In the genomic region with DNA sequence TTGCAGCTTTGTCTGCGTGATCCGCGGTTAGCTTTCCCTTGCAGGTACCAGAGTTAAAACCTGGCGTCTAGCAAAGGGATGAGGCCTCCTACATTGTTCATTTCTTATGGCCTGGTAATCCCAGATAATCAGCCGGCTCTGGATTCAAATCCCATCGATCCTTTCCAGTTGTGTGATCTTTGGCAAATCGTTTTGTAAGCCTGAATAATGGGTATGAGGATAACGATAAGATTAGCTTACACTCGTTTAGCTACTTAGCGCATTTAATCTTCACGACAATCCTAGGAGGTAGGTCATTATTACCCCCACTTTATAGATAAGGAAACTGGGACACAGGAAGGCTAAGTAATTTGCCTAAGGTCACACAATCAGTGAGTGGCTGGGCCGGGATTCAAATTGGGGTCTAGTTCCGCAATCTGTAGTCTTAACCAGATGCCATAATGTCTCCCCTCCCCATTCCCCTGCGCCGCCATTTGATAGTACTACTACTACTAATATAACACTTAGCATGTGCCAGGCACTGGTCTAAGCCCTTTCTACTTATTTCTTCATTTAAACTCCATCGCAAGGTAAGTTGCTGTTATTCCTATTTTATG, we compare ENCODE assay signal across 8 cellular contexts. TPM values are rescaled to one million over a fixed set of nuclear protein-coding genes. Genes with fewer than 3 reads are reported as not detected.
DNase-seq lines count a peak whose midpoint lies in the region; ATAC-seq and TF ChIP-seq lines count a peak whose summit lies in the region.

No MANE protein-coding gene starts in this region.

- H3K27ac Mint-ChIP-seq in activated CD4-positive, alpha-beta T cell treated with anti-CD3 and anti-CD28 coated beads, Interleukin-2, amount 10 ng/mL, durations not matched to agents 24 days and 14 days: peak overlapping the region; percentile 96
- H3K27ac Mint-ChIP-seq in stimulated activated memory B cell treated with anti-CD40 and anti-IgM and Interleukin-4, amounts not matched to agents 10 μg/mL and 1 μg/mL and 100 μg/mL, for 72 hours: peak overlapping the region; percentile 95

- TF ChIP-seq EP300 in ovary (IDR thresholded peaks at IDR 0.05): no peak

- H3K27ac ChIP-seq in SJSA1 (no peak overlapping the region), ovary (no peak overlapping the region)

- no peak for DNase-seq in activated CD4-positive, alpha-beta T cell treated with anti-CD3 and anti-CD28 coated beads, Interleukin-2, amount 10 ng/mL, durations not matched to agents 24 days and 14 days
- DNase-seq in activated CD4-positive, alpha-beta T cell treated with anti-CD3 and anti-CD28 coated beads for 48 hours: no peak
- DNase-seq in SJSA1 (ENCODE audit: low read depth in 1 of 2, low spot score in 2 of 2) (no peak), fibroblast of the aortic adventitia (ENCODE audit: low read depth) (no peak), glomerular visceral epithelial cell (ENCODE audit: extremely low spot score) (no peak), ovary (no peak)

- H3K4me3 Mint-ChIP-seq in activated CD4-positive, alpha-beta T cell treated with anti-CD3 and anti-CD28 coated beads, Interleukin-2, amount 10 ng/mL, durations not matched to agents 24 days and 14 days: peak overlapping the region; percentile 97
- peak overlapping the region; percentile 98 for H3K4me3 Mint-ChIP-seq in stimulated activated memory B cell treated with anti-CD40 and anti-IgM and Interleukin-4, amounts not matched to agents 10 μg/mL and 1 μg/mL and 100 μg/mL, for 72 hours

- H3K36me3 Mint-ChIP-seq in activated CD4-positive, alpha-beta T cell treated with anti-CD3 and anti-CD28 coated beads, Interleukin-2, amount 10 ng/mL, durations not matched to agents 24 days and 14 days (ENCODE audit: low read depth): peaks cover 19% of the 10 kb centered on the region
- H3K36me3 Mint-ChIP-seq in stimulated activated memory B cell treated with anti-CD40 and anti-IgM and Interleukin-4, amounts not matched to agents 10 μg/mL and 1 μg/mL and 100 μg/mL, for 72 hours: peaks cover 9% of the 10 kb centered on the region

- H3K9me3 Mint-ChIP-seq in activated CD4-positive, alpha-beta T cell treated with anti-CD3 and anti-CD28 coated beads, Interleukin-2, amount 10 ng/mL, durations not matched to agents 24 days and 14 days: no peaks in the 10 kb centered on the region
- no peaks in the 10 kb centered on the region for H3K9me3 Mint-ChIP-seq in stimulated activated memory B cell treated with anti-CD40 and anti-IgM and Interleukin-4, amounts not matched to agents 10 μg/mL and 1 μg/mL and 100 μg/mL, for 72 hours

- peak overlapping the region; percentile 50 for H3K4me3 ChIP-seq in SJSA1
- peak overlapping the region; percentile 70 for H3K4me3 ChIP-seq in fibroblast of the aortic adventitia (ENCODE audit: low read depth, low read length)
- no peak overlapping the region for H3K4me3 ChIP-seq in ovary

- intact Hi-C loops in activated CD4-positive, alpha-beta T cell treated with anti-CD3 and anti-CD28 coated beads, Interleukin-2, amount 10 ng/mL, durations not matched to agents 24 days and 14 days (cut with micrococcal nuclease): loop anchor here (2.0 to 10.0 kb wide), 3 partner anchors 47 to 463 kb away; partner anchors contain the start of genes ELK1, NDUFB11, RBM10 and UXT
- intact Hi-C loops in ovary (cut with DNase I): loop anchor here in 2 of 4 donors (5.0 to 10.0 kb wide), 4 partner anchors 190 to 453 kb away; no protein-coding TSS in a partner anchor

- H3K4me1 Mint-ChIP-seq in activated CD4-positive, alpha-beta T cell treated with anti-CD3 and anti-CD28 coated beads, Interleukin-2, amount 10 ng/mL, durations not matched to agents 24 days and 14 days: peaks cover 33% of the 10 kb centered on the region
- peaks cover 54% of the 10 kb centered on the region for H3K4me1 Mint-ChIP-seq in stimulated activated memory B cell treated with anti-CD40 and anti-IgM and Interleukin-4, amounts not matched to agents 10 μg/mL and 1 μg/mL and 100 μg/mL, for 72 hours

- TF ChIP-seq POLR2A in ovary (IDR thresholded peaks at IDR 0.05): no peak

- H3K27me3 ChIP-seq in SJSA1 (replicated peaks) (no peaks in the 10 kb centered on the region), ovary (no peaks in the 10 kb centered on the region)

- H3K4me1 ChIP-seq in SJSA1 (replicated peaks) (peaks cover 16% of the 10 kb centered on the region), ovary (ENCODE audit: insufficient read depth) (peaks cover 4% of the 10 kb centered on the region)

- TF ChIP-seq CTCF in fibroblast of the aortic adventitia (IDR thresholded peaks at IDR 0.05; ENCODE audit: insufficient read depth, low read length) (no peak), ovary (IDR thresholded peaks at IDR 0.05) (no peak)

- H3K9me3 ChIP-seq in SJSA1 (replicated peaks) (no peaks in the 10 kb centered on the region), ovary (no peaks in the 10 kb centered on the region)

- no peaks in the 10 kb centered on the region for H3K27me3 Mint-ChIP-seq in activated CD4-positive, alpha-beta T cell treated with anti-CD3 and anti-CD28 coated beads, Interleukin-2, amount 10 ng/mL, durations not matched to agents 24 days and 14 days
- no peaks in the 10 kb centered on the region for H3K27me3 Mint-ChIP-seq in stimulated activated memory B cell treated with anti-CD40 and anti-IgM and Interleukin-4, amounts not matched to agents 10 μg/mL and 1 μg/mL and 100 μg/mL, for 72 hours

- WGBS in ovary, 3 donors: 63 to 75% (median 70%) methylated on average over 16 of the region's 16 CpGs

- H3K36me3 ChIP-seq in SJSA1 (peaks cover 22% of the 10 kb centered on the region), ovary (no peaks in the 10 kb centered on the region)

- ATAC-seq in stimulated activated memory B cell treated with anti-CD40 and anti-IgM and Interleukin-4, amounts not matched to agents 10 μg/mL and 1 μg/mL and 100 μg/mL, for 72 hours: no peak
- no peak for ATAC-seq in GM21786 (IDR thresholded peaks at IDR 0.05; ENCODE audit: unreplicated experiment)

RNA-seq across cellular contexts. Expression of gene UBA1, which starts 1.7 kb away (rescaled TPM):
- 233 and 246 TPM in 2 replicates for total RNA-seq in activated CD4-positive, alpha-beta T cell treated with anti-CD3 and anti-CD28 coated beads, Interleukin-2, amount 10 ng/mL, durations not matched to agents 24 days and 14 days
- total RNA-seq in SJSA1 (2014; rRNA removed; shearing (Covaris generic)): 144 and 184 TPM in 2 replicates
- total RNA-seq in fibroblast of the aortic adventitia (ENCODE audit: low replicate concordance) (93.3 and 214 TPM in 2 replicates), ovary (100 to 1,000 TPM in 6 of 7 donors, 10 to 100 TPM in 1; 91.8 to 196 (median 177) TPM)
- 100 to 1,000 TPM in 1 of 2 donors, 10 to 100 TPM in 1; 90.0 to 129 TPM for polyA plus RNA-seq in ovary

RNA-seq across cellular contexts. Expression of gene CDK16, which starts 26.6 kb away (rescaled TPM):
- total RNA-seq in activated CD4-positive, alpha-beta T cell treated with anti-CD3 and anti-CD28 coated beads, Interleukin-2, amount 10 ng/mL, durations not matched to agents 24 days and 14 days: 66.3 and 70.2 TPM in 2 replicates
- 97.5 and 105 TPM in 2 replicates for total RNA-seq in SJSA1 (2014; rRNA removed; shearing (Covaris generic))
- total RNA-seq in fibroblast of the aortic adventitia (ENCODE audit: low replicate concordance): 25.3 and 91.6 TPM in 2 replicates
- total RNA-seq in ovary: 10 to 100 TPM; 40.9 to 99.0 (median 72.1) TPM
- polyA plus RNA-seq in ovary: 10 to 100 TPM; 41.2 to 46.0 TPM

RNA-seq across cellular contexts. Expression of gene USP11, which starts 40.9 kb away (rescaled TPM):
- total RNA-seq in activated CD4-positive, alpha-beta T cell treated with anti-CD3 and anti-CD28 coated beads, Interleukin-2, amount 10 ng/mL, durations not matched to agents 24 days and 14 days: 25.9 and 27.3 TPM in 2 replicates
- total RNA-seq in SJSA1 (2014; rRNA removed; shearing (Covaris generic)): 36.6 and 39.5 TPM in 2 replicates
- 11.0 and 41.8 TPM in 2 replicates for total RNA-seq in fibroblast of the aortic adventitia (ENCODE audit: low replicate concordance)
- total RNA-seq in ovary: 100 to 1,000 TPM in 5 of 7 donors, 10 to 100 TPM in 2; 55.6 to 166 (median 135) TPM
- polyA plus RNA-seq in ovary: 10 to 100 TPM; 65.6 to 87.8 TPM

RNA-seq across cellular contexts. Expression of gene RBM10, which starts 46.9 kb away (rescaled TPM):
- total RNA-seq in activated CD4-positive, alpha-beta T cell treated with anti-CD3 and anti-CD28 coated beads, Interleukin-2, amount 10 ng/mL, durations not matched to agents 24 days and 14 days: 64.3 and 64.6 TPM in 2 replicates
- total RNA-seq in SJSA1 (2014; rRNA removed; shearing (Covaris generic)): 41.6 and 61.6 TPM in 2 replicates
- total RNA-seq in fibroblast of the aortic adventitia (ENCODE audit: low replicate concordance): 22.7 and 37.9 TPM in 2 replicates
- total RNA-seq in ovary: 10 to 100 TPM; 28.6 to 53.0 (median 36.7) TPM
- polyA plus RNA-seq in ovary: 10 to 100 TPM; 12.0 to 39.5 TPM

RNA-seq across cellular contexts. Expression of gene NDUFB11, which starts 47.4 kb away (rescaled TPM):
- total RNA-seq in activated CD4-positive, alpha-beta T cell treated with anti-CD3 and anti-CD28 coated beads, Interleukin-2, amount 10 ng/mL, durations not matched to agents 24 days and 14 days: 86.8 and 89.5 TPM in 2 replicates
- 77.4 and 115 TPM in 2 replicates for total RNA-seq in SJSA1 (2014; rRNA removed; shearing (Covaris generic))
- total RNA-seq in fibroblast of the aortic adventitia (ENCODE audit: low replicate concordance) (45.5 and 94.4 TPM in 2 replicates), ovary (10 to 100 TPM; 35.8 to 82.0 (median 44.6) TPM)
- polyA plus RNA-seq in ovary: 10 to 100 TPM; 33.9 to 45.0 TPM
